Comparison of ENCODE assay signal across 30 cellular contexts in the genomic region with DNA sequence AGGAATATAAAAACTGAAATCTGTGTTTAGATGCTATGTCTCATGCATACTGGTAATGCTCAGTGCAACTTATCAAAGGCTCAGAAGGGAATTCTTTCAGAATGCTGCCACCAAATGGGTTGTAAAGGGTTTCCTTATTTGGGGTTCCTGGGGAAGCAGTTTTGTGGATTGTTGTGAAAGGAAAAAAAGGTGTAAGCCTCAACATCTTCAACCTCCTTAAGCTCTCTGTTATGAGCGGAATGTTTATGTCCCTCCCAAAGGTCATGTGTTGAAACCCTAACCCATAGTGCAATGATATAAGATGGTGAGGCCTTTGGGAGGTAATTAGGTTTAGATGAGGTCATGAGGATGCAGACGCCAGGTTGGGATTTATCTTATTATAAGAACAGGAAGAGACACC. TPM values are rescaled to one million over a fixed set of nuclear protein-coding genes. Genes with fewer than 3 reads are reported as not detected.
A peak's percentile ranks its signal among the peaks of the same experiment; 100 is the strongest.
DNase-seq lines count a peak whose midpoint lies in the region; ATAC-seq, FAIRE-seq and TF ChIP-seq lines count a peak whose summit lies in the region.
"Had no signal": no experiment of that assay in that cellular context is flagged by ENCODE, and none has a peak within 500 bp of the region (broad histone marks: within the 10 kb centered on the region; RNA-seq: fewer than 3 reads in every experiment).

No MANE protein-coding gene starts in this region.

- H3K9ac ChIP-seq in liver (ENCODE audit: low read depth in 1 of 2, low read length in 2 of 2) (no peak overlapping the region), HepG2 (ENCODE audit: insufficient read depth, low read depth, low read length) (no peak overlapping the region), mesendoderm (ENCODE audit: low read length) (no peak overlapping the region)

- no peak overlapping the region for H2BK120ac ChIP-seq in mesendoderm (ENCODE audit: low read depth, low read length)

- in situ Hi-C loops in HepG2 (cut with HindIII; ENCODE audit: extremely low pct_ligation_motif_present, low pct_unique_long_range_greater_than_20kb) = no loop called here

- CTCF ChIA-PET in HepG2 (lab: Yijun Ruan, JAX; ENCODE audit: low intra/inter-chr PET ratio, low total read pairs) = no interaction called here
- CTCF ChIA-PET in activated naive CD4-positive, alpha-beta T cell treated with anti-CD3 and anti-CD28 coated beads for 36 hours (lab: Charles Lee) = no interaction called here

- no peaks in the 10 kb centered on the region for H3K9me3 Mint-ChIP-seq in activated naive CD4-positive, alpha-beta T cell treated with anti-CD3 and anti-CD28 coated beads for 36 hours
- H3K9me3 Mint-ChIP-seq: activated CD4-positive, alpha-beta T cell treated with anti-CD3 and anti-CD28 coated beads, Interleukin-2, amount 10 ng/mL, durations not matched to agents 24 days and 14 days; activated T-cell treated with anti-CD3 and anti-CD28 coated beads, Interleukin-2, amount 50 U/mL, for 4 hours; HFFc6; naive thymus-derived CD8-positive, alpha-beta T cell had no signal

- no peaks in the 10 kb centered on the region for H3K36me3 ChIP-seq in liver (ENCODE audit: control insufficient read depth in 4 of 4, insufficient read depth in 3 of 4, low read depth in 1 of 4, low read length in 3 of 4)
- no peaks in the 10 kb centered on the region for H3K36me3 ChIP-seq in HepG2 (replicated peaks in 1 of 2; ENCODE audit: control insufficient read depth in 1 of 2, insufficient read depth in 2 of 2, low read length in 2 of 2)
- no peaks in the 10 kb centered on the region for H3K36me3 ChIP-seq in mesendoderm (ENCODE audit: control insufficient read depth, insufficient read depth, low read length)
- no peaks in the 10 kb centered on the region for H3K36me3 ChIP-seq in spleen
- H3K36me3 ChIP-seq: BE2C, breast epithelium, WERI-Rb-1 had no signal

- H3K4me1 ChIP-seq in liver (ENCODE audit: control insufficient read depth in 4 of 4, insufficient read depth in 4 of 4, low read length in 3 of 4) = no peaks in the 10 kb centered on the region
- no peaks in the 10 kb centered on the region for H3K4me1 ChIP-seq in HepG2 (ENCODE audit: insufficient read depth, low read length)
- peaks cover 15% of the 10 kb centered on the region for H3K4me1 ChIP-seq in mesendoderm (ENCODE audit: control insufficient read depth, low read depth, low read length)
- H3K4me1 ChIP-seq in spleen = peaks cover 0 to 7% (median 0%) of the 10 kb centered on the region in 6 donors
- H3K4me1 ChIP-seq: breast epithelium had no signal

- no peaks in the 10 kb centered on the region for H4K20me1 ChIP-seq in HepG2 (ENCODE audit: insufficient read depth, low read length)

- FAIRE-seq in HepG2 (lab: Jason Lieb, UNC) = no peak
- FAIRE-seq: GM12892 had no signal

- TF ChIP-seq CTCF in liver (IDR thresholded peaks at IDR 0.05; ENCODE audit: low read depth, low read length, missing input control) (no peak), HepG2 (CRISPR knock-in tag; IDR thresholded peaks at IDR 0.05) (no peak), spleen (IDR thresholded peaks at IDR 0.05 in 8 of 11, conservative IDR thresholded peaks at IDR 0.05 in 3 of 11) (no peak)

- no peak overlapping the region for H3K4ac ChIP-seq in mesendoderm (ENCODE audit: low read depth, low read length)

- H2AK5ac ChIP-seq in mesendoderm (ENCODE audit: low read length) = no peak overlapping the region

- TF ChIP-seq RAD21 in liver (IDR thresholded peaks at IDR 0.05) (no peak), HepG2 (CRISPR knock-in tag; IDR thresholded peaks at IDR 0.05) (no peak)

- no peak overlapping the region for H2BK15ac ChIP-seq in mesendoderm (replicated peaks; ENCODE audit: low read depth)

- H3K4me3 Mint-ChIP-seq in activated naive CD4-positive, alpha-beta T cell treated with anti-CD3 and anti-CD28 coated beads for 36 hours = no peak overlapping the region
- H3K4me3 Mint-ChIP-seq: activated CD4-positive, alpha-beta T cell treated with anti-CD3 and anti-CD28 coated beads, Interleukin-2, amount 10 ng/mL, durations not matched to agents 24 days and 14 days; activated T-cell treated with anti-CD3 and anti-CD28 coated beads, Interleukin-2, amount 50 U/mL, for 4 hours; HFFc6; naive thymus-derived CD8-positive, alpha-beta T cell had no signal

- H2BK5ac ChIP-seq in mesendoderm (ENCODE audit: low read length) = no peak overlapping the region

- H3K27me3 Mint-ChIP-seq in activated naive CD4-positive, alpha-beta T cell treated with anti-CD3 and anti-CD28 coated beads for 36 hours (ENCODE audit: low read depth) = peaks cover 2% of the 10 kb centered on the region

- peak overlapping the region; percentile 75 for H3K18ac ChIP-seq in mesendoderm (ENCODE audit: low read length)

- H3K56ac ChIP-seq in mesendoderm (ENCODE audit: low read length) = no peak overlapping the region

- intact Hi-C loops in HepG2 (cut with micrococcal nuclease; ENCODE audit: unreplicated experiment) (no loop called here), spleen (cut with DNase I; ENCODE audit: low total_unique reads) (no loop called here)
- intact Hi-C loops in activated naive CD4-positive, alpha-beta T cell treated with anti-CD3 and anti-CD28 coated beads for 36 hours (cut with micrococcal nuclease) = no loop called here

- H3K9me3 ChIP-seq in liver (ENCODE audit: control insufficient read depth in 4 of 4, low read length in 3 of 4) (no peaks in the 10 kb centered on the region), HepG2 (ENCODE audit: low read length) (no peaks in the 10 kb centered on the region), spleen (peaks cover 0 to 4% (median 0%) of the 10 kb centered on the region in 8 donors)
- H3K9me3 ChIP-seq: BE2C, breast epithelium had no signal

- H3K79me2 ChIP-seq in HepG2 (ENCODE audit: insufficient read depth, low read length) = no peaks in the 10 kb centered on the region
- no peaks in the 10 kb centered on the region for H3K79me2 ChIP-seq in mesendoderm (ENCODE audit: control insufficient read depth, insufficient read depth, low read length)

- peak overlapping the region; percentile 65 for H4K8ac ChIP-seq in mesendoderm (ENCODE audit: low read depth, low read length)

- H3K27ac ChIP-seq in liver (ENCODE audit: low read depth in 1 of 2, low read length in 2 of 2) (peak overlapping the region; percentile 8 to 35), HepG2 (ENCODE audit: extremely low read length, insufficient read depth, low read length) (no peak overlapping the region), mesendoderm (ENCODE audit: low read depth, low read length) (peak overlapping the region; percentile 19), spleen (peak overlapping the region in 6 of 8 donors; percentile 4 to 71 (median 48))
- H3K27ac ChIP-seq: epithelial cell of prostate, WERI-Rb-1 had no signal

- H2AFZ ChIP-seq in HepG2 (ENCODE audit: low read length) = no peak overlapping the region

- no peaks in the 10 kb centered on the region for H3K79me1 ChIP-seq in mesendoderm (ENCODE audit: low read length)

- no peak for TF ChIP-seq POLR2A in HepG2 (IDR thresholded peaks at IDR 0.05; ENCODE audit: insufficient read depth in 1 of 2, low read depth in 2 of 2, low read length in 2 of 2)
- no peak for TF ChIP-seq POLR2A in spleen (IDR thresholded peaks at IDR 0.05)

- H3K36me3 Mint-ChIP-seq in activated naive CD4-positive, alpha-beta T cell treated with anti-CD3 and anti-CD28 coated beads for 36 hours (ENCODE audit: low read depth) = no peaks in the 10 kb centered on the region
- H3K36me3 Mint-ChIP-seq: naive thymus-derived CD8-positive, alpha-beta T cell had no signal

- H4K5ac ChIP-seq in mesendoderm (ENCODE audit: low read length) = no peak overlapping the region

- no peaks in the 10 kb centered on the region for H3K4me1 Mint-ChIP-seq in activated naive CD4-positive, alpha-beta T cell treated with anti-CD3 and anti-CD28 coated beads for 36 hours (ENCODE audit: low read depth)
- H3K4me1 Mint-ChIP-seq: activated CD4-positive, alpha-beta T cell treated with anti-CD3 and anti-CD28 coated beads, Interleukin-2, amount 10 ng/mL, durations not matched to agents 24 days and 14 days; naive thymus-derived CD8-positive, alpha-beta T cell had no signal

- no peak overlapping the region for H3K27ac Mint-ChIP-seq in activated naive CD4-positive, alpha-beta T cell treated with anti-CD3 and anti-CD28 coated beads for 36 hours
- H3K27ac Mint-ChIP-seq: activated CD4-positive, alpha-beta T cell treated with anti-CD3 and anti-CD28 coated beads, Interleukin-2, amount 10 ng/mL, durations not matched to agents 24 days and 14 days; HFFc6; naive thymus-derived CD8-positive, alpha-beta T cell had no signal

- 63% methylated on average over 2 of the region's 2 CpGs for WGBS in liver
- 3% methylated on average over 2 of the region's 2 CpGs for WGBS in HepG2 (ENCODE audit: low lambda C conversion rate)
- no CpG with 5 or more reads among the region's 2 CpGs for WGBS in mesendoderm (ENCODE audit: extremely low coverage, insufficient coverage, low lambda C conversion rate)
- WGBS in spleen, 5 donors = 43 to 76% (median 64%) methylated on average over 2 of the region's 2 CpGs

- DNase-seq in HepG2 (ENCODE audit: low spot score) (no peak), mesendoderm (peak; percentile 86), spleen (no peak), glomerular visceral epithelial cell (ENCODE audit: extremely low spot score) (no peak)
- no peak for DNase-seq in activated naive CD4-positive, alpha-beta T cell treated with anti-CD3 and anti-CD28 coated beads for 36 hours
- DNase-seq: ACHN; activated CD4-positive, alpha-beta T cell treated with anti-CD3 and anti-CD28 coated beads, Interleukin-2, amount 10 ng/mL, durations not matched to agents 24 days and 14 days; activated naive CD4-positive, alpha-beta T cell; activated T-cell treated with anti-CD3 and anti-CD28 coated beads, Interleukin-2, amount 50 U/mL, for 4 hours; amniotic stem cell; BE2C; DMS153; effector CD4-positive, alpha-beta T cell; head of caudate nucleus; HFFc6; naive thymus-derived CD8-positive, alpha-beta T cell; NCI-H1436 treated with DMSO at 0.1 percent for 48 hours; NCI-H524; retina; SHP77; stimulated activated CD4-positive, alpha-beta T cell treated with anti-CD3 and anti-CD28 coated beads, Interleukin-12 subunit alpha, Interleukin-12 subunit beta, amount 100 ng/mL, for 4 hours; stimulated activated CD4-positive, alpha-beta T cell treated with anti-CD3 and anti-CD28 coated beads, Interleukin-4, amount 100 ng/mL, for 1 hour; T-helper 9 cell; WERI-Rb-1 had no signal

- H3K4me3 ChIP-seq in liver (ENCODE audit: low read depth in 1 of 3, low read length in 3 of 3) (no peak overlapping the region), HepG2 (replicated peaks in 1 of 3; ENCODE audit: insufficient read depth in 1 of 3, low read depth in 2 of 3, low read length in 3 of 3) (no peak overlapping the region), mesendoderm (ENCODE audit: low read length) (no peak overlapping the region), spleen (no peak overlapping the region)
- H3K4me3 ChIP-seq: breast epithelium had no signal

- no peak overlapping the region for H3K23ac ChIP-seq in mesendoderm (ENCODE audit: low read length)

- TF ChIP-seq EP300 in HepG2 (IDR thresholded peaks at IDR 0.05; ENCODE audit: low read depth in 2 of 2, low read length in 2 of 2) (no peak), HepG2 (CRISPR knock-in tag; IDR thresholded peaks at IDR 0.05; ENCODE audit: borderline replicate concordance) (no peak)

- BruUV-seq in HepG2 (replicated peaks; lab: Mats Ljungman, UMichigan) = no TSS peak

- POLR2A ChIA-PET in HepG2 (lab: Yijun Ruan, JAX) = no interaction called here

- H3K27me3 ChIP-seq in liver (ENCODE audit: control insufficient read depth in 4 of 4, insufficient read depth in 4 of 4, low read length in 3 of 4) = no peaks in the 10 kb centered on the region
- peaks cover 0 to 4% of the 10 kb centered on the region in 2 experiments; a peak in 1 of 5 replicates for H3K27me3 ChIP-seq in HepG2 (ENCODE audit: control insufficient read depth in 1 of 2, insufficient read depth in 2 of 2, low read length in 2 of 2)
- no peaks in the 10 kb centered on the region for H3K27me3 ChIP-seq in mesendoderm (ENCODE audit: insufficient read depth, low read length, poor library complexity)
- H3K27me3 ChIP-seq in spleen (replicated peaks in 1 of 7) = no peaks in the 10 kb centered on the region
- H3K27me3 ChIP-seq: BE2C, breast epithelium had no signal

- ATAC-seq in HepG2 (no peak), HG03378 (IDR thresholded peaks at IDR 0.05; ENCODE audit: unreplicated experiment) (no peak)
- ATAC-seq: activated T-cell treated with anti-CD3 and anti-CD28 coated beads, Interleukin-2, amount 50 U/mL, for 4 hours; naive thymus-derived CD8-positive, alpha-beta T cell had no signal

- H3K4me2 ChIP-seq in HepG2 (ENCODE audit: low read depth, low read length) (no peak overlapping the region), mesendoderm (ENCODE audit: low read length) (no peak overlapping the region)

RNA-seq across cellular contexts. Expression of gene GNA14, which starts 41.6 kb away (rescaled TPM):
- total RNA-seq in liver (1 to 10 TPM; 1.1 to 5.4 TPM), HepG2 (2016; rRNA removed; fragmentation: Illumina TruSeq; extraction: Trizol) (not detected in 2 replicates), spleen (10 to 100 TPM in 4 of 7 donors, 1 to 10 TPM in 3; 6.1 to 41.7 (median 11.1) TPM)
- polyA plus RNA-seq in liver (1 to 10 TPM; 2.6 to 3.3 TPM), HepG2 (2011; rRNA removed) (not detected in 2 replicates), spleen (1 to 10 TPM; 1.7 to 3.1 (median 1.9) TPM)
- not detected in 2 replicates for total RNA-seq in HepG2 (2016; cell fraction: cytosol; rRNA removed; fragmentation: Illumina TruSeq; extraction: Trizol; ENCODE audit: low read depth)
- total RNA-seq in HepG2 (2016; cell fraction: insoluble cytoplasmic fraction; rRNA removed; fragmentation: Illumina TruSeq; extraction: Trizol) = not detected in 2 replicates
- total RNA-seq in HepG2 (2016; cell fraction: membrane; rRNA removed; fragmentation: Illumina TruSeq; extraction: Trizol) = not detected in 2 replicates
- not detected in 2 replicates for total RNA-seq in HepG2 (2016; cell fraction: nucleus; rRNA removed; fragmentation: Illumina TruSeq; extraction: Trizol)
- polyA plus RNA-seq in HepG2 (2011; cell fraction: cytosol; rRNA removed) = 0.04 and 0.09 TPM in 2 replicates
- 0.06 and 0.09 TPM in 2 replicates for polyA plus RNA-seq in HepG2 (2011; cell fraction: nucleus; rRNA removed)
- polyA plus RNA-seq in HepG2 (2012) = not detected in 2 replicates
- polyA plus RNA-seq in HepG2 (2016; cell fraction: cytosol; fragmentation: Illumina TruSeq; extraction: Trizol; ENCODE audit: low read depth) = not detected in 2 replicates
- polyA plus RNA-seq in HepG2 (2016; cell fraction: insoluble cytoplasmic fraction; fragmentation: Illumina TruSeq; extraction: Trizol; ENCODE audit: low read depth) = 0.09 TPM in 1 of 2 replicates, not detected in the other
- polyA plus RNA-seq in HepG2 (2016; cell fraction: membrane; fragmentation: Illumina TruSeq; extraction: Trizol; ENCODE audit: low read depth) = not detected in 2 replicates
- polyA plus RNA-seq in HepG2 (2016; cell fraction: nucleus; fragmentation: Illumina TruSeq; extraction: Trizol; ENCODE audit: insufficient read depth, low read depth) = not detected in 2 replicates
- not detected in 2 replicates for polyA minus RNA-seq in HepG2 (2011; rRNA and poly(A)+ RNA removed; ENCODE audit: low replicate concordance)
- polyA minus RNA-seq in HepG2 (2011; cell fraction: cytosol; rRNA and poly(A)+ RNA removed) = not detected in 2 replicates
- not detected in 2 replicates for polyA minus RNA-seq in HepG2 (2011; cell fraction: nucleus; rRNA and poly(A)+ RNA removed)
- 8.6 TPM for polyA plus RNA-seq in mesendoderm (2013, experiment 1 of 2)
- polyA plus RNA-seq in mesendoderm (2013, experiment 2 of 2) = 9.3 TPM
- not detected for total RNA-seq in activated naive CD4-positive, alpha-beta T cell treated with anti-CD3 and anti-CD28 coated beads for 36 hours
- total RNA-seq: activated CD4-positive, alpha-beta T cell treated with anti-CD3 and anti-CD28 coated beads, Interleukin-2, amount 10 ng/mL, durations not matched to agents 24 days and 14 days; activated CD8-positive, alpha-beta memory T cell treated with anti-CD3 and anti-CD28 coated beads for 36 hours; HFFc6; naive thymus-derived CD8-positive, alpha-beta T cell had no signal
